9 cellular contexts compared by ENCODE assay signal in the genomic region with DNA sequence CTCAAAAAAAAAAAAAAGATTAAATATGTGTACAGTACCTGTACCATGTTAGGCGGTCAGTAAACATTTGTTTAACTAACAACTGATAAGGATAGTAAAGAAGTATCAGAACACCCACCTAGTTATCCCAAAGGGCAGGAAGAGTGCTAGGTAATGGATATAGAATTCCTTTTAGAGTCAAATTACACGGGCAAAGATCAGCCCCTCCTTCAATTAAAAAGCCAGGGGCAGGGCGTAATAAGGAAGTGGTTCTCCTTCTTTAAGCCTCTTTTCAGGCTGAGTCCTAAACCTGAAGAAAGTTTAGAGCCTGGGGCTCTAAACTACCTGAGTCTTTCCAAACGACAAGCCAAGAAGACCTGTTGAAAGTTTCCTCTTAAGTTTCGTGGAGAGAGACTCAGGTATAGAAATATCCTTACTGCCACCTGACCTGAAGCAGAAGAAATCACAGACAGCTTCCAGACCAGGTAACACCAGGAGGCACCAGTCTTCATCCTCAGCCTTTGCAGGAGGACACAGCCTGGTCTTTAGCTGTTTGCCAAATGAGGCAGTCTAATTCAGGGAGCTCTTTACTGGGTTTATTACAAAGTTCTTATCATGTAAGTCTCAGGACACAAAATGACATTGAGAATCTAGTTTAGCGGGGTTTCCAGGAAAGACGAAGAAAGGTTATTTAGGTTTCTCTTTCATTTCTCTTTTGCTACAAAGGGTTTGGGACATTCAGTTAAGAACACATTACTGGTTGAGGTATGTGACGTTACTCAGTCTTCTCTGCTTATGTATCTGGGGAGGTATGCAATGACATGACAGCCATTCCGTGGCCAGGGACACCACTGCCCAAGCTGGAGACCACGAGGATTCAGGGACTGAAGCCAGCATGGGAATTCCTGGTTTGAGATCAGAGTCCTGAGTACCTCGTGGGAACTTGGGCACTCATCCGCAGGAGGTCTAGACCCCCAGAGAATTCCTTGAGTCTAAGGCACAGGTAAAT. TPM values are rescaled to one million over a fixed set of nuclear protein-coding genes. Genes with fewer than 3 reads are reported as not detected.
A peak's percentile ranks its signal among the peaks of the same experiment; 100 is the strongest.
DNase-seq lines count a peak whose midpoint lies in the region; ATAC-seq, FAIRE-seq and TF ChIP-seq lines count a peak whose summit lies in the region.
"Had no signal": no experiment of that assay in that cellular context is flagged by ENCODE, and none has a peak within 500 bp of the region (broad histone marks: within the 10 kb centered on the region; RNA-seq: fewer than 3 reads in every experiment).

A gene with protein sequence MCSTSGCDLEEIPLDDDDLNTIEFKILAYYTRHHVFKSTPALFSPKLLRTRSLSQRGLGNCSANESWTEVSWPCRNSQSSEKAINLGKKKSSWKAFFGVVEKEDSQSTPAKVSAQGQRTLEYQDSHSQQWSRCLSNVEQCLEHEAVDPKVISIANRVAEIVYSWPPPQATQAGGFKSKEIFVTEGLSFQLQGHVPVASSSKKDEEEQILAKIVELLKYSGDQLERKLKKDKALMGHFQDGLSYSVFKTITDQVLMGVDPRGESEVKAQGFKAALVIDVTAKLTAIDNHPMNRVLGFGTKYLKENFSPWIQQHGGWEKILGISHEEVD (plus strand): TSS at position 266 of the 988 bp plus-strand sequence. CDS start 8,367 bp downstream, outside the sequence.

- no peak for TF ChIP-seq CTCF in CD14-positive monocyte (IDR thresholded peaks at IDR 0.05)
- 0 out of 2 replicates have a peak, but pooled peaks have one; percentile 13 for TF ChIP-seq CTCF in HepG2 (CRISPR knock-in tag; IDR thresholded peaks at IDR 0.05)
- TF ChIP-seq CTCF in mesothelial cell of epicardium (IDR thresholded peaks at IDR 0.05; ENCODE audit: unreplicated experiment), result no peak

- H3K4me2 ChIP-seq in HepG2 (ENCODE audit: low read depth, low read length), result peak within 1 kb of the TSS; percentile 88
- no peak within 1 kb of the TSS for H3K4me2 ChIP-seq in Karpas-422 (ENCODE audit: low read depth, low read length, poor library complexity, severe bottlenecking)

- no peaks in the 10 kb centered on the region for H3K9me2 ChIP-seq in Karpas-422 (replicated peaks; ENCODE audit: insufficient read depth, low read length)

- H3K9me3 Mint-ChIP-seq in CD14-positive monocyte, result peaks cover 0 to 2% (median 0%) of the 10 kb centered on the region in 7 donors
- H3K9me3 Mint-ChIP-seq in mesothelial cell of epicardium, result no peaks in the 10 kb centered on the region

- H3K4me3 Mint-ChIP-seq in CD14-positive monocyte (peak within 1 kb of the TSS; percentile 59 to 78), T-helper 17 cell (peak within 1 kb of the TSS; percentile 89), mesothelial cell of epicardium (no peak within 1 kb of the TSS)

- H3K27me3 Mint-ChIP-seq in CD14-positive monocyte (ENCODE audit: low read depth in 3 of 3) (peaks cover 4 to 6% (median 5%) of the 10 kb centered on the region in 3 donors), T-helper 17 cell (peaks cover 7% of the 10 kb centered on the region), mesothelial cell of epicardium (ENCODE audit: low read depth) (peaks cover 1% of the 10 kb centered on the region)

- CTCF ChIA-PET in HepG2 (lab: Yijun Ruan, JAX; ENCODE audit: low intra/inter-chr PET ratio, low total read pairs), result no interaction called here

- DNase-seq in CD14-positive monocyte (ENCODE audit: low spot score) (no peak), T-helper 17 cell (peak in 1 of 3 donors; percentile 7), HepG2 (ENCODE audit: low spot score) (peak; percentile 59), mesothelial cell of epicardium (ENCODE audit: low spot score in 2 of 2, unreplicated experiment in 2 of 2) (no peak), Karpas-422 (no peak), MV-4-11 (lab: John Stamatoyannopoulos, UW) (no peak)
- DNase-seq: SJCRH30 had no signal

- H3K27ac ChIP-seq in HepG2 (ENCODE audit: extremely low read length, insufficient read depth, low read length), result no peak within 1 kb of the TSS
- H3K27ac ChIP-seq in Karpas-422 (ENCODE audit: low read length), result no peak within 1 kb of the TSS
- H3K27ac ChIP-seq: SJCRH30 had no signal

- POLR2A ChIA-PET in HepG2 (lab: Yijun Ruan, JAX), result interaction anchor here (0.7 to 1.2 kb wide), 2 partner anchors 11 to 242 kb away, joined by 3 to 4 read pairs; no protein-coding TSS in a partner anchor

- H3K27ac Mint-ChIP-seq in CD14-positive monocyte (peak within 1 kb of the TSS in 1 of 7 donors; percentile 2), T-helper 17 cell (peak within 1 kb of the TSS; percentile 91), mesothelial cell of epicardium (no peak within 1 kb of the TSS)

- no TSS peak for BruUV-seq in HepG2 (replicated peaks; lab: Mats Ljungman, UMichigan)

- H3K4me1 Mint-ChIP-seq in CD14-positive monocyte (peaks cover 18% of the 10 kb centered on the region), T-helper 17 cell (peaks cover 16% of the 10 kb centered on the region), mesothelial cell of epicardium (peaks cover 6% of the 10 kb centered on the region)

- H3K36me3 ChIP-seq in HepG2 (replicated peaks in 1 of 2; ENCODE audit: control insufficient read depth in 1 of 2, insufficient read depth in 2 of 2, low read length in 2 of 2), result no peaks in the 10 kb centered on the region
- H3K36me3 ChIP-seq in Karpas-422 (ENCODE audit: insufficient read depth, low read length), result no peaks in the 10 kb centered on the region
- H3K36me3 ChIP-seq: SJCRH30 had no signal

- 2% methylated on average over 12 of the region's 12 CpGs for WGBS in HepG2 (ENCODE audit: low lambda C conversion rate)

- no peaks in the 10 kb centered on the region for H3K36me3 Mint-ChIP-seq in CD14-positive monocyte
- H3K36me3 Mint-ChIP-seq in T-helper 17 cell (ENCODE audit: low read depth), result peaks cover 4% of the 10 kb centered on the region
- H3K36me3 Mint-ChIP-seq in mesothelial cell of epicardium, result no peaks in the 10 kb centered on the region

- H3K9me3 ChIP-seq in T-helper 17 cell (ENCODE audit: control insufficient read depth, low read length, poor library complexity, severe bottlenecking), result no peaks in the 10 kb centered on the region
- H3K9me3 ChIP-seq in HepG2 (ENCODE audit: low read length), result no peaks in the 10 kb centered on the region
- H3K9me3 ChIP-seq in Karpas-422 (ENCODE audit: low read length), result no peaks in the 10 kb centered on the region
- H3K9me3 ChIP-seq: SJCRH30 had no signal

- no peaks in the 10 kb centered on the region for H4K20me1 ChIP-seq in HepG2 (ENCODE audit: insufficient read depth, low read length)
- H4K20me1 ChIP-seq in Karpas-422 (ENCODE audit: insufficient read depth, low read depth, low read length), result no peaks in the 10 kb centered on the region

- intact Hi-C loops in CD14-positive monocyte (cut with micrococcal nuclease), result no loop called here
- intact Hi-C loops in HepG2 (cut with micrococcal nuclease; ENCODE audit: unreplicated experiment), result no loop called here

- TF ChIP-seq POLR2A in HepG2 (IDR thresholded peaks at IDR 0.05; ENCODE audit: insufficient read depth in 1 of 2, low read depth in 2 of 2, low read length in 2 of 2), result no peak

- H3K4me1 ChIP-seq in HepG2 (ENCODE audit: insufficient read depth, low read length) (peaks cover 39% of the 10 kb centered on the region), Karpas-422 (ENCODE audit: low read length) (no peaks in the 10 kb centered on the region)
- H3K4me1 ChIP-seq: SJCRH30 had no signal

- H3K79me2 ChIP-seq in HepG2 (ENCODE audit: insufficient read depth, low read length) (no peaks in the 10 kb centered on the region), Karpas-422 (ENCODE audit: low read length) (no peaks in the 10 kb centered on the region)

- TF ChIP-seq EP300 in HepG2 (IDR thresholded peaks at IDR 0.05; ENCODE audit: low read depth in 2 of 2, low read length in 2 of 2) (no peak), HepG2 (CRISPR knock-in tag; IDR thresholded peaks at IDR 0.05; ENCODE audit: borderline replicate concordance) (no peak)

- peak within 1 kb of the TSS; percentile 31; the same call in 1 of the 2 replicates for H3K9ac ChIP-seq in HepG2 (ENCODE audit: insufficient read depth, low read depth, low read length)
- H3K9ac ChIP-seq in Karpas-422 (ENCODE audit: low read length), result no peak within 1 kb of the TSS

- H3K27me3 ChIP-seq in HepG2 (ENCODE audit: control insufficient read depth in 1 of 2, insufficient read depth in 2 of 2, low read length in 2 of 2) (peaks cover 5 to 21% of the 10 kb centered on the region in 2 experiments; a peak in 2 of 5 replicates), Karpas-422 (ENCODE audit: low read length) (no peaks in the 10 kb centered on the region)
- H3K27me3 ChIP-seq: SJCRH30 had no signal

- H2AFZ ChIP-seq in HepG2 (ENCODE audit: low read length) (peak within 1 kb of the TSS; percentile 58), Karpas-422 (ENCODE audit: low read length) (no peak within 1 kb of the TSS)

- no peak for TF ChIP-seq RAD21 in HepG2 (CRISPR knock-in tag; IDR thresholded peaks at IDR 0.05)

- H3K4me3 ChIP-seq in HepG2 (replicated peaks in 1 of 3; ENCODE audit: insufficient read depth in 1 of 3, low read depth in 2 of 3, low read length in 3 of 3) (peak within 1 kb of the TSS; percentile 46 to 74 (median 49)), Karpas-422 (ENCODE audit: low read length) (no peak within 1 kb of the TSS)
- H3K4me3 ChIP-seq: SJCRH30 had no signal

- in situ Hi-C loops in HepG2 (cut with HindIII; ENCODE audit: extremely low pct_ligation_motif_present, low pct_unique_long_range_greater_than_20kb), result no loop called here

- ATAC-seq in GM21515 (IDR thresholded peaks at IDR 0.05; ENCODE audit: unreplicated experiment) (peak; percentile 48), T-helper 17 cell (peak; percentile 59), HepG2 (peak; percentile 69), HG02840 (IDR thresholded peaks at IDR 0.05; ENCODE audit: low FRiP score, unreplicated experiment) (no peak)

- FAIRE-seq in HepG2 (lab: Jason Lieb, UNC), result no peak

RNA-seq across cellular contexts. Expression of the gene that starts here (rescaled TPM):
- polyA plus RNA-seq in CD14-positive monocyte, result not detected
- total RNA-seq in T-helper 17 cell, result under 1 TPM in 1 of 2 donors, not detected in 1; 0.67 TPM
- 0.11 and 0.28 TPM in 2 replicates for total RNA-seq in HepG2 (2016; rRNA removed; fragmentation: Illumina TruSeq; extraction: Trizol)
- 0.30 TPM in 1 of 2 replicates, not detected in the other for total RNA-seq in HepG2 (2016; cell fraction: cytosol; rRNA removed; fragmentation: Illumina TruSeq; extraction: Trizol; ENCODE audit: low read depth)
- total RNA-seq in HepG2 (2016; cell fraction: insoluble cytoplasmic fraction; rRNA removed; fragmentation: Illumina TruSeq; extraction: Trizol), result 0.22 and 0.32 TPM in 2 replicates
- 0.34 TPM in 1 of 2 replicates, not detected in the other for total RNA-seq in HepG2 (2016; cell fraction: membrane; rRNA removed; fragmentation: Illumina TruSeq; extraction: Trizol)
- not detected in 2 replicates for total RNA-seq in HepG2 (2016; cell fraction: nucleus; rRNA removed; fragmentation: Illumina TruSeq; extraction: Trizol)
- 0.22 TPM in 1 of 2 replicates, not detected in the other for polyA plus RNA-seq in HepG2 (2011; rRNA removed)
- polyA plus RNA-seq in HepG2 (2011; cell fraction: cytosol; rRNA removed), result 0.08 and 0.09 TPM in 2 replicates
- 0.21 TPM in 1 of 2 replicates, not detected in the other for polyA plus RNA-seq in HepG2 (2011; cell fraction: nucleus; rRNA removed)
- polyA plus RNA-seq in HepG2 (2012), result 0.07 and 0.24 TPM in 2 replicates
- not detected in 2 replicates for polyA plus RNA-seq in HepG2 (2016; cell fraction: cytosol; fragmentation: Illumina TruSeq; extraction: Trizol; ENCODE audit: low read depth)
- not detected in 2 replicates for polyA plus RNA-seq in HepG2 (2016; cell fraction: insoluble cytoplasmic fraction; fragmentation: Illumina TruSeq; extraction: Trizol; ENCODE audit: low read depth)
- not detected in 2 replicates for polyA plus RNA-seq in HepG2 (2016; cell fraction: membrane; fragmentation: Illumina TruSeq; extraction: Trizol; ENCODE audit: low read depth)
- polyA plus RNA-seq in HepG2 (2016; cell fraction: nucleus; fragmentation: Illumina TruSeq; extraction: Trizol; ENCODE audit: insufficient read depth, low read depth), result not detected in 2 replicates
- polyA minus RNA-seq in HepG2 (2011; rRNA and poly(A)+ RNA removed; ENCODE audit: low replicate concordance), result 0.35 TPM in 1 of 2 replicates, not detected in the other
- not detected in 2 replicates for polyA minus RNA-seq in HepG2 (2011; cell fraction: cytosol; rRNA and poly(A)+ RNA removed)
- polyA minus RNA-seq in HepG2 (2011; cell fraction: nucleus; rRNA and poly(A)+ RNA removed), result 0.52 TPM in 1 of 2 replicates, not detected in the other
- total RNA-seq in mesothelial cell of epicardium, result not detected in 3 replicates
- total RNA-seq in Karpas-422 (2014; rRNA removed; shearing (Covaris generic); ENCODE audit: low replicate concordance), result not detected in 2 replicates
- total RNA-seq: SJCRH30 had no signal

Comparison
In these comparisons a context has a peak if more than half of its experiments do, and no peak if none do; other contexts are left out.
1. Peak in ATAC-seq in T-helper 17 cell; RNA of the gene not detected or under 1 TPM.
2. Peak in DNase-seq, ATAC-seq, H3K4me3 ChIP-seq, H3K9ac ChIP-seq and H3K4me2 ChIP-seq in HepG2; RNA of the gene not detected or under 1 TPM.